15 cellular contexts compared by ENCODE assay signal in the genomic region with DNA sequence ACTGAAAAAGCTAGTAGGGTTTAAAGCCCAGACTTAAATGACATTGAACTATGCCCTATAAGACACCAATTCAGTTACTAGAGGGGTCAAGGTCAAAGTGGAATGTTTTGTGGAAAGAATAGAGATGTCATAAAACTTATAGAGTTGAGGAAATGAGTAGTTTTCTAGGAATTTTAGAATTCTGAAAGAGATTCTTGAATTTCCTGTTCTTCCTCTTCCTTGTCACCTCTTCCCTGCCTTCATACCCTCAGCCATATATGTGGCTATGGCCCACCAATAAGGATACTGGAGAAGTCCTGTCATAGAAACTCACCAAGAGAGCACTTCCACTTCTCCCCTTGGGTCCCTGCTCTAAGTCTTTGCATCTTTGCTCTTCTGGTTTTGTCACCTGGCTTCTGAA.
DNase-seq lines count a peak whose midpoint lies in the region; ATAC-seq and TF ChIP-seq lines count a peak whose summit lies in the region.
"Had no signal": no experiment of that assay in that cellular context is flagged by ENCODE, and none has a peak within 500 bp of the region (broad histone marks: within the 10 kb centered on the region; RNA-seq: fewer than 3 reads in every experiment).

No MANE protein-coding gene starts in this region.

- intact Hi-C loops in MCF 10A (cut with micrococcal nuclease), result no loop called here
- intact Hi-C loops in breast epithelium (cut with DNase I; ENCODE audit: low total_unique reads), result no loop called here
- intact Hi-C loops in PC-3 (cut with micrococcal nuclease), result no loop called here
- intact Hi-C loops in vagina (cut with DNase I), result loop anchor here (10.0 kb wide), 1 partner anchor 267 kb away; no protein-coding TSS in a partner anchor

- H3K79me2 ChIP-seq in PC-3 (ENCODE audit: low read length), result no peaks in the 10 kb centered on the region

- POLR2A ChIA-PET in MCF 10A (lab: Yijun Ruan, JAX), result interaction anchor here (0.9 to 2.0 kb wide), 4 partner anchors 9 to 158 kb away, joined by 3 to 6 read pairs (median 5); no protein-coding TSS in a partner anchor
- POLR2A ChIA-PET in PC-3 (lab: Charles Lee; ENCODE audit: unreplicated experiment), result no interaction called here

- H3F3A ChIP-seq in PC-3 (ENCODE audit: low read length, unreplicated experiment), result no peaks in the 10 kb centered on the region

- H3K36me3 Mint-ChIP-seq in MCF 10A (ENCODE audit: insufficient read depth, unreplicated experiment), result no peaks in the 10 kb centered on the region
- no peaks in the 10 kb centered on the region for H3K36me3 Mint-ChIP-seq in effector memory CD8-positive, alpha-beta T cell (ENCODE audit: insufficient read depth)
- H3K36me3 Mint-ChIP-seq: CD14-positive monocyte had no signal

- H2AFZ ChIP-seq in PC-3 (ENCODE audit: low read length), result no peak overlapping the region

- no peak overlapping the region for H3K4me3 Mint-ChIP-seq in MCF 10A (ENCODE audit: unreplicated experiment)
- no peak overlapping the region for H3K4me3 Mint-ChIP-seq in effector memory CD8-positive, alpha-beta T cell
- H3K4me3 Mint-ChIP-seq: CD14-positive monocyte had no signal

- H4K20me1 ChIP-seq in PC-3 (ENCODE audit: low read length), result no peaks in the 10 kb centered on the region

- peak overlapping the region; percentile 68 for H3K27ac Mint-ChIP-seq in MCF 10A (ENCODE audit: low read depth, unreplicated experiment)
- H3K27ac Mint-ChIP-seq in effector memory CD8-positive, alpha-beta T cell, result no peak overlapping the region

- no TSS peak for BruUV-seq in MCF 10A (replicated peaks; lab: Mats Ljungman, UMichigan)
- no TSS peak for BruUV-seq in PC-3 (replicated peaks; lab: Mats Ljungman, UMichigan)

- H3K27ac ChIP-seq in breast epithelium (no peak overlapping the region), PC-3 (ENCODE audit: low read length) (no peak overlapping the region), vagina (no peak overlapping the region)

- TF ChIP-seq CTCF in MCF 10A (IDR thresholded peaks at IDR 0.05; ENCODE audit: unreplicated experiment), result no peak
- TF ChIP-seq CTCF in breast epithelium (IDR thresholded peaks at IDR 0.05), result no peak
- TF ChIP-seq CTCF in PC-3 (conservative IDR thresholded peaks at IDR 0.05; ENCODE audit: low read depth, low read length), result no peak
- no peak for TF ChIP-seq CTCF in vagina (IDR thresholded peaks at IDR 0.05)

- H3K4me2 ChIP-seq in PC-3 (ENCODE audit: low read length), result no peak overlapping the region
- H3K4me2 ChIP-seq: SK-N-SH had no signal

- no peak overlapping the region for H3K4me3 ChIP-seq in breast epithelium
- no peak overlapping the region for H3K4me3 ChIP-seq in PC-3 (ENCODE audit: low read length)
- H3K4me3 ChIP-seq in vagina, result no peak overlapping the region

- H3K9me2 ChIP-seq in PC-3 (replicated peaks; ENCODE audit: low read length), result no peaks in the 10 kb centered on the region
- H3K9me2 ChIP-seq: SK-N-SH had no signal

- H3K27me3 ChIP-seq in breast epithelium (no peaks in the 10 kb centered on the region), PC-3 (ENCODE audit: low read length) (no peaks in the 10 kb centered on the region), vagina (no peaks in the 10 kb centered on the region)

- 0 out of 2 replicates have a peak, but pooled peaks have one; percentile 8 for ATAC-seq in PC-3
- no peak for ATAC-seq in effector memory CD8-positive, alpha-beta T cell (replicated peaks)

- H3K36me3 ChIP-seq in breast epithelium (no peaks in the 10 kb centered on the region), PC-3 (ENCODE audit: low read depth, low read length) (no peaks in the 10 kb centered on the region), vagina (no peaks in the 10 kb centered on the region)

- no peaks in the 10 kb centered on the region for H3K9me3 ChIP-seq in breast epithelium
- H3K9me3 ChIP-seq in PC-3 (ENCODE audit: low read length), result no peaks in the 10 kb centered on the region
- H3K9me3 ChIP-seq in vagina, result no peaks in the 10 kb centered on the region
- H3K9me3 ChIP-seq: SK-N-SH had no signal

- TF ChIP-seq POLR2A in breast epithelium (IDR thresholded peaks at IDR 0.05) (no peak), vagina (IDR thresholded peaks at IDR 0.05) (no peak)

- H3K4me1 Mint-ChIP-seq in MCF 10A (ENCODE audit: insufficient read depth, unreplicated experiment), result peaks cover 39% of the 10 kb centered on the region
- H3K4me1 Mint-ChIP-seq in effector memory CD8-positive, alpha-beta T cell (ENCODE audit: low read depth in 2 of 2), result peaks cover 7 to 13% of the 10 kb centered on the region in 2 donors

- no peak overlapping the region for H3K9ac ChIP-seq in PC-3 (ENCODE audit: low read length)
- H3K9ac ChIP-seq: SK-N-SH had no signal

- CTCF ChIA-PET in MCF 10A (lab: Yijun Ruan, JAX), result no interaction called here
- CTCF ChIA-PET in PC-3 (lab: Charles Lee), result no interaction called here

- DNase-seq in MCF 10A (ENCODE audit: unreplicated experiment) (no peak), breast epithelium (ENCODE audit: low spot score in 2 of 2) (no peak), PC-3 (peak; percentile 72), kidney tubule cell (ENCODE audit: low spot score) (peak; percentile 31), vagina (ENCODE audit: extremely low spot score in 2 of 2) (no peak), COLO668 (lab: John Stamatoyannopoulos, UW; ENCODE audit: unreplicated experiment) (no peak)
- no peak for DNase-seq in effector memory CD8-positive, alpha-beta T cell
- no peak for DNase-seq in activated CD4-positive, alpha-beta T cell treated with anti-CD3 and anti-CD28 coated beads for 4 hours
- DNase-seq: MM.1S, NCI-H1105 treated with DMSO at 0.1 percent for 48 hours, NCI-H187, NCI-H748 treated with DMSO at 0.1 percent for 48 hours, Right ventricle myocardium superior, SK-N-SH had no signal

- H3K4me1 ChIP-seq in breast epithelium (no peaks in the 10 kb centered on the region), PC-3 (ENCODE audit: insufficient read depth, low read length) (peaks cover 30% of the 10 kb centered on the region), vagina (peaks cover 12% of the 10 kb centered on the region)

- H3K27me3 Mint-ChIP-seq in MCF 10A (ENCODE audit: insufficient read depth, unreplicated experiment), result no peaks in the 10 kb centered on the region
- peaks cover 7 to 26% of the 10 kb centered on the region in 2 donors for H3K27me3 Mint-ChIP-seq in effector memory CD8-positive, alpha-beta T cell

- H3K9me3 Mint-ChIP-seq in MCF 10A (ENCODE audit: unreplicated experiment), result peaks cover 6% of the 10 kb centered on the region
- H3K9me3 Mint-ChIP-seq in effector memory CD8-positive, alpha-beta T cell, result no peaks in the 10 kb centered on the region
- H3K9me3 Mint-ChIP-seq: CD14-positive monocyte had no signal

Comparison
In these comparisons a context has a peak if more than half of its experiments do, and no peak if none do; other contexts are left out.
1. DNase-seq: peak in PC-3 (single experiment) and kidney tubule cell (single experiment); none in MCF 10A (single experiment), breast epithelium (0 of 2), vagina (0 of 2), effector memory CD8-positive, alpha-beta T cell (0 of 3), COLO668 (single experiment) and activated CD4-positive, alpha-beta T cell treated with anti-CD3 and anti-CD28 coated beads for 4 hours (0 of 2).